ENCODE assay signal across 9 cellular contexts in the genomic region with DNA sequence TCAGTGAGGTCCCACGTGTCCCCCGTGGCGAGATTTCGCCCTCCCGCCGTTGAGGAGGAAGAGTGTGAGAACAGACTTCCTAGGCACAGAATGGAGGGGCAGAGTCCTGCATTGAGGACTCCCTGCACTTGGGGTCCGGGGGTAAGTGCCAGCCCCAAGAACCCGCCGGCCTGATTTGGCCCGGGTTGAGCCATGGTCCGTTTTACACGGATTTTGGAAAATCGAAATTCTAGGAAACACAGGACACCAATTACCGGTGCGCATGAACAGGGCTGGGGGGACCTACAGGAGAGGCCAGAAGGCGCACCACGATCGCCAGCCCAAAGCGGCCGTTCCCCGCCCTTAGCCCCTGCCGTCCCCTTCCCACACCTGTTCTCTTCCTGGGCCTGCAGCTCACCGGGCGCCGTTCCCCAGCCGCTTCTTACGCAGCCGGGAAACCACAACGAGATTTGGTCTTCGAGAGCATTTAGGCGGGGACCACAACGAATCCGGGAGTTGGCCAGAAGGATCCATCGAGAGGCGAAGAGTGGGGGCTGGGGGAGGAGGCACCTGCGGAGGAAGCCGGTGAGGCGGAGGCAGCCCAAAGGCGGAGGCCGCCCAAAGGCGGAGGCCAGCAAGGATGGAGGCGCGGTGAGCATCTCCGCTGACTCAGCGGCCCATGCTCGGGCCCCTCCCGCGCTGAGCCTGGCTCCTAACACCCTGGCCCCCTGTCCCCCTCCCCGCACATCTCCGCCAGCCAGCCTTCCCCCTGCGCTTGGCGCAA. TPM values are rescaled to one million over a fixed set of nuclear protein-coding genes. Genes with fewer than 3 reads are reported as not detected.
A peak's percentile ranks its signal among the peaks of the same experiment; 100 is the strongest.
DNase-seq lines count a peak whose midpoint lies in the region; ATAC-seq and TF ChIP-seq lines count a peak whose summit lies in the region.
"Had no signal": no experiment of that assay in that cellular context is flagged by ENCODE, and none has a peak within 500 bp of the region (broad histone marks: within the 10 kb centered on the region; RNA-seq: fewer than 3 reads in every experiment).

No MANE protein-coding gene starts in this region.

- peak; percentile 42 for ATAC-seq in RWPE2 (ENCODE audit: low read depth)

- no peak for TF ChIP-seq CTCF in RWPE2 (IDR thresholded peaks at IDR 0.05; ENCODE audit: poor library complexity, severe bottlenecking)
- no peak for TF ChIP-seq CTCF in glutamatergic neuron (IDR thresholded peaks at IDR 0.05; ENCODE audit: partially characterized antibody, unreplicated experiment)

- no peaks in the 10 kb centered on the region for H3K4me1 ChIP-seq in RWPE2 (ENCODE audit: insufficient read depth, poor library complexity, severe bottlenecking)

- H3K4me3 Mint-ChIP-seq in glutamatergic neuron (ENCODE audit: unreplicated experiment), result peak overlapping the region; percentile 78
- peak overlapping the region; percentile 13 for H3K4me3 Mint-ChIP-seq in stimulated activated naive CD8-positive, alpha-beta T cell treated with anti-CD3 and anti-CD28 coated beads, Interleukin-15, Interleukin-2, amounts not matched to agents 100 ng/mL and 50 ng/mL, for 24 hours

- peaks cover 18% of the 10 kb centered on the region for H3K9me3 Mint-ChIP-seq in glutamatergic neuron (ENCODE audit: unreplicated experiment)
- no peaks in the 10 kb centered on the region for H3K9me3 Mint-ChIP-seq in stimulated activated naive CD8-positive, alpha-beta T cell treated with anti-CD3 and anti-CD28 coated beads, Interleukin-15, Interleukin-2, amounts not matched to agents 100 ng/mL and 50 ng/mL, for 24 hours

- peaks cover 7% of the 10 kb centered on the region for H3K4me1 Mint-ChIP-seq in glutamatergic neuron (ENCODE audit: low read depth, unreplicated experiment)
- H3K4me1 Mint-ChIP-seq in stimulated activated naive CD8-positive, alpha-beta T cell treated with anti-CD3 and anti-CD28 coated beads, Interleukin-15, Interleukin-2, amounts not matched to agents 100 ng/mL and 50 ng/mL, for 24 hours (ENCODE audit: low read depth), result peaks cover 25% of the 10 kb centered on the region

- H3K36me3 Mint-ChIP-seq in glutamatergic neuron (ENCODE audit: unreplicated experiment), result peaks cover 8% of the 10 kb centered on the region
- no peaks in the 10 kb centered on the region for H3K36me3 Mint-ChIP-seq in stimulated activated naive CD8-positive, alpha-beta T cell treated with anti-CD3 and anti-CD28 coated beads, Interleukin-15, Interleukin-2, amounts not matched to agents 100 ng/mL and 50 ng/mL, for 24 hours (ENCODE audit: low read depth)

- H3K36me3 ChIP-seq in RWPE2 (ENCODE audit: low read depth), result no peaks in the 10 kb centered on the region

- H3K9me3 ChIP-seq in RWPE2 (ENCODE audit: severe bottlenecking), result no peaks in the 10 kb centered on the region

- DNase-seq in activated effector memory CD4-positive, alpha-beta T cell treated with anti-CD3 and anti-CD28 coated beads, Interleukin-2, amount 50 U/mL, for 16 hours, result peak; percentile 73
- DNase-seq in activated effector memory CD4-positive, alpha-beta T cell treated with Interleukin-2 at 50 U/mL for 16 hours, result no peak
- peak; percentile 54 for DNase-seq in RWPE2 (ENCODE audit: low spot score)
- DNase-seq in glutamatergic neuron, result peak; percentile 34
- DNase-seq in AG20443 (ENCODE audit: low spot score), result no peak
- DNase-seq in HPDE6-E6E7 (ENCODE audit: extremely low spot score), result no peak
- DNase-seq in EL, result no peak

- no peak overlapping the region for H3K27ac Mint-ChIP-seq in glutamatergic neuron (ENCODE audit: unreplicated experiment)
- H3K27ac Mint-ChIP-seq in stimulated activated naive CD8-positive, alpha-beta T cell treated with anti-CD3 and anti-CD28 coated beads, Interleukin-15, Interleukin-2, amounts not matched to agents 100 ng/mL and 50 ng/mL, for 24 hours, result no peak overlapping the region

- peaks cover 28% of the 10 kb centered on the region for H3K27me3 Mint-ChIP-seq in glutamatergic neuron (ENCODE audit: unreplicated experiment)
- peaks cover 73% of the 10 kb centered on the region for H3K27me3 Mint-ChIP-seq in stimulated activated naive CD8-positive, alpha-beta T cell treated with anti-CD3 and anti-CD28 coated beads, Interleukin-15, Interleukin-2, amounts not matched to agents 100 ng/mL and 50 ng/mL, for 24 hours

- peaks cover 73% of the 10 kb centered on the region for H3K27me3 ChIP-seq in RWPE2 (ENCODE audit: insufficient read depth, poor library complexity, severe bottlenecking)

- H3K27ac ChIP-seq in RWPE2 (ENCODE audit: poor library complexity, severe bottlenecking), result no peak overlapping the region

- H3K4me3 ChIP-seq in RWPE2 (ENCODE audit: severe bottlenecking), result no peak overlapping the region

RNA-seq across cellular contexts. Expression of gene TLX2, which starts 0.5 kb away (rescaled TPM):
- total RNA-seq in glutamatergic neuron (ENCODE audit: unreplicated experiment), result 21.2 TPM
- total RNA-seq: HT1080 had no signal

RNA-seq across cellular contexts. Expression of gene PCGF1, which starts 6.3 kb away (rescaled TPM):
- total RNA-seq in glutamatergic neuron (ENCODE audit: unreplicated experiment), result 32.3 TPM

RNA-seq across cellular contexts. Expression of gene DQX1, which starts 12.2 kb away (rescaled TPM):
- 0.91 TPM for total RNA-seq in glutamatergic neuron (ENCODE audit: unreplicated experiment)

RNA-seq across cellular contexts. Expression of gene LBX2, which starts 14.4 kb away (rescaled TPM):
- 0.96 TPM for total RNA-seq in glutamatergic neuron (ENCODE audit: unreplicated experiment)

RNA-seq across cellular contexts. Expression of gene AUP1, which starts 15.7 kb away (rescaled TPM):
- 99.5 TPM for total RNA-seq in glutamatergic neuron (ENCODE audit: unreplicated experiment)

Comparison
In these comparisons a context has a peak if more than half of its experiments do, and no peak if none do; other contexts are left out.
1. DNase-seq: peak in activated effector memory CD4-positive, alpha-beta T cell treated with anti-CD3 and anti-CD28 coated beads, Interleukin-2, amount 50 U/mL, for 16 hours (single experiment), RWPE2 (single experiment) and glutamatergic neuron (single experiment); none in activated effector memory CD4-positive, alpha-beta T cell treated with Interleukin-2 at 50 U/mL for 16 hours (single experiment), AG20443 (single experiment), HPDE6-E6E7 (single experiment) and EL (single experiment).